9 cellular contexts compared by ENCODE assay signal in genomic region chr3:48465237-48465530, GRCh38. TPM values are rescaled to one million over a fixed set of nuclear protein-coding genes. Genes with fewer than 3 reads are reported as not detected.
A peak's percentile ranks its signal among the peaks of the same experiment; 100 is the strongest.
DNase-seq lines count a peak whose midpoint lies in the region; ATAC-seq and TF ChIP-seq lines count a peak whose summit lies in the region.
"Had no signal": no experiment of that assay in that cellular context is flagged by ENCODE, and none has a peak within 500 bp of the region (broad histone marks: within the 10 kb centered on the region; RNA-seq: fewer than 3 reads in every experiment).

No MANE protein-coding gene starts in this region.

- 10% methylated on average over 7 of the region's 7 CpGs for WGBS in urinary bladder

- no peaks in the 10 kb centered on the region for H3K27me3 ChIP-seq in cardiac muscle cell
- no peaks in the 10 kb centered on the region for H3K27me3 ChIP-seq in brain microvascular endothelial cell (replicated peaks)
- no peaks in the 10 kb centered on the region for H3K27me3 ChIP-seq in mucosa of rectum (ENCODE audit: control insufficient read depth in 2 of 2, insufficient read depth in 2 of 2, low read length in 2 of 2)

- H3K4me1 ChIP-seq in cardiac muscle cell (ENCODE audit: low read depth) = peaks cover 9% of the 10 kb centered on the region
- H3K4me1 ChIP-seq in mucosa of rectum (ENCODE audit: control insufficient read depth in 2 of 2, insufficient read depth in 2 of 2, low read length in 2 of 2) = peaks cover 45% of the 10 kb centered on the region in 2 donors
- H3K4me1 ChIP-seq in urinary bladder (ENCODE audit: insufficient read depth) = no peaks in the 10 kb centered on the region

- no peaks in the 10 kb centered on the region for H3K9me3 ChIP-seq in cardiac muscle cell (ENCODE audit: low read depth)
- H3K9me3 ChIP-seq in mucosa of rectum (ENCODE audit: control insufficient read depth in 2 of 2, low read length in 2 of 2) = no peaks in the 10 kb centered on the region

- peak overlapping the region; percentile 91 to 92 for H3K9ac ChIP-seq in mucosa of rectum (ENCODE audit: low read depth in 1 of 2, low read length in 2 of 2)

- ATAC-seq in left ventricle myocardium superior = no peak
- no peak for ATAC-seq in GM19452 (IDR thresholded peaks at IDR 0.05; ENCODE audit: unreplicated experiment)
- no peak for ATAC-seq in left lobe of liver

- H3K36me3 ChIP-seq in cardiac muscle cell (peaks cover 5% of the 10 kb centered on the region), brain microvascular endothelial cell (replicated peaks) (peaks cover 38% of the 10 kb centered on the region), mucosa of rectum (ENCODE audit: control insufficient read depth in 2 of 2, insufficient read depth in 2 of 2, low read length in 2 of 2) (peaks cover 32 to 51% of the 10 kb centered on the region in 2 donors), urinary bladder (ENCODE audit: insufficient read depth) (peaks cover 2% of the 10 kb centered on the region)

- no peak for DNase-seq in cardiac muscle cell (ENCODE audit: low read depth in 1 of 2, low spot score in 1 of 2)
- DNase-seq in left ventricle myocardium superior = no peak
- DNase-seq in brain microvascular endothelial cell = no peak
- DNase-seq in SIG-M5 treated with dmso at 0.1 percent for 504 hours (lab: John Stamatoyannopoulos, UW; ENCODE audit: unreplicated experiment) = no peak
- DNase-seq in left lobe of liver (ENCODE audit: low spot score) = no peak
- DNase-seq: stimulated activated CD4-positive, alpha-beta T cell treated with anti-CD3 and anti-CD28 coated beads, Interleukin-12 subunit alpha, Interleukin-12 subunit beta, amount 100 ng/mL, for 4 hours had no signal

- intact Hi-C loops in left ventricle myocardium superior (cut with micrococcal nuclease) = no loop called here

- no peak overlapping the region for H3K4me3 ChIP-seq in cardiac muscle cell
- H3K4me3 ChIP-seq in brain microvascular endothelial cell (ENCODE audit: low read depth, low read length) = no peak overlapping the region
- peak overlapping the region in 1 of 2 donors; percentile 86 for H3K4me3 ChIP-seq in mucosa of rectum (ENCODE audit: low read length in 2 of 2)
- H3K4me3 ChIP-seq in urinary bladder (ENCODE audit: low read depth, low read length) = no peak overlapping the region

- in situ Hi-C loops in brain microvascular endothelial cell (cut with HindIII; ENCODE audit: low pct_ligation_motif_present, low sequenced_read_pairs) = no loop called here

- H3K27ac ChIP-seq in cardiac muscle cell (peak overlapping the region; percentile 93), brain microvascular endothelial cell (peak overlapping the region; percentile 100), mucosa of rectum (ENCODE audit: low read depth in 2 of 2, low read length in 2 of 2) (peak overlapping the region; percentile 100), urinary bladder (ENCODE audit: low read depth) (peak overlapping the region; percentile 76)

- TF ChIP-seq CTCF in cardiac muscle cell (IDR thresholded peaks at IDR 0.05; ENCODE audit: low read depth, low read length) = no peak
- TF ChIP-seq CTCF in brain microvascular endothelial cell (IDR thresholded peaks at IDR 0.05; ENCODE audit: low read depth, low read length, missing control alignments) = no peak

RNA-seq across cellular contexts. Expression of gene ATRIP, which starts 18.6 kb away (rescaled TPM):
- total RNA-seq in cardiac muscle cell (8.7 and 9.4 TPM in 2 replicates), left ventricle myocardium superior (4.9 TPM), urinary bladder (4.7 TPM), left lobe of liver (3.3 TPM)
- polyA plus RNA-seq in cardiac muscle cell (6.4 and 11.2 TPM in 2 replicates), urinary bladder (6.6 TPM)

RNA-seq across cellular contexts. Expression of gene TMA7, which starts 25.1 kb away (rescaled TPM):
- total RNA-seq in cardiac muscle cell (172 and 395 TPM in 2 replicates), left ventricle myocardium superior (262 TPM), urinary bladder (127 TPM), left lobe of liver (69.3 TPM)
- polyA plus RNA-seq in cardiac muscle cell (517 and 609 TPM in 2 replicates), urinary bladder (262 TPM)

RNA-seq across cellular contexts. Expression of gene CCDC51, which starts 25.3 kb away (rescaled TPM):
- 18.6 and 20.2 TPM in 2 replicates for total RNA-seq in cardiac muscle cell
- 29.3 and 31.4 TPM in 2 replicates for polyA plus RNA-seq in cardiac muscle cell
- 13.3 TPM for total RNA-seq in left ventricle myocardium superior
- total RNA-seq in urinary bladder = 6.0 TPM
- 17.6 TPM for polyA plus RNA-seq in urinary bladder
- 9.2 TPM for total RNA-seq in left lobe of liver

RNA-seq across cellular contexts. Expression of gene PLXNB1, which starts 35.3 kb away (rescaled TPM):
- total RNA-seq in cardiac muscle cell = 38.5 and 47.1 TPM in 2 replicates
- polyA plus RNA-seq in cardiac muscle cell = 23.9 and 28.3 TPM in 2 replicates
- 50.8 TPM for total RNA-seq in left ventricle myocardium superior
- total RNA-seq in urinary bladder = 22.7 TPM
- polyA plus RNA-seq in urinary bladder = 65.7 TPM
- 142 TPM for total RNA-seq in left lobe of liver

RNA-seq across cellular contexts. Expression of gene SHISA5, which starts 38.8 kb away (rescaled TPM):
- total RNA-seq in cardiac muscle cell (68.0 and 86.0 TPM in 2 replicates), left ventricle myocardium superior (39.1 TPM), urinary bladder (62.5 TPM), left lobe of liver (97.9 TPM)
- polyA plus RNA-seq in cardiac muscle cell (92.3 and 147 TPM in 2 replicates), urinary bladder (209 TPM)
